In genomic region chr1:244810221-244810620, GRCh38 we compare ENCODE assay signal across 29 cellular contexts.
"Had no signal": no experiment of that assay in that cellular context is flagged by ENCODE, and none has a peak within 500 bp of the region (broad histone marks: within the 10 kb centered on the region; RNA-seq: fewer than 3 reads in every experiment).

No MANE protein-coding gene starts in this region.

- H3K9ac ChIP-seq: neural progenitor cell had no signal

- H3K4me1 Mint-ChIP-seq: immature natural killer cell, nephron had no signal

- DNase-seq: cerebellar nuclear complex; effector CD8-positive, alpha-beta T cell; erythroblast; esophagus squamous epithelium; foreskin melanocyte; hypothalamus; immature natural killer cell; kidney glomerular epithelial cell; left colon; left ventricle myocardium inferior; lower lobe of right lung; midbrain; naive thymus-derived CD4-positive, alpha-beta T cell; nucleus accumbens; stimulated activated CD4-positive, alpha-beta T cell treated with anti-CD3 and anti-CD28 coated beads, Interleukin-2, amount 100 ng/mL, for 24 hours; stimulated activated CD4-positive, alpha-beta T cell treated with anti-CD3 and anti-CD28 coated beads, Interleukin-4, amount 100 ng/mL, for 24 hours; stimulated activated naive CD8-positive, alpha-beta T cell treated with anti-CD3 and anti-CD28 coated beads, Interleukin-15, Interleukin-2, amounts not matched to agents 100 U/mL and 50 U/mL, for 24 hours; substantia nigra; testis had no signal

- H3K4me1 ChIP-seq: esophagus squamous epithelium, left ventricle myocardium inferior, lower lobe of right lung, neural progenitor cell, prostate gland, right atrium auricular region, testis, tibial artery had no signal

- H3K27me3 ChIP-seq: neural progenitor cell, right atrium auricular region, testis, tibial artery had no signal

- FAIRE-seq: colon had no signal

- H3K9me3 ChIP-seq: esophagus squamous epithelium, left ventricle myocardium inferior, lower lobe of right lung, prostate gland, right atrium auricular region, testis, tibial artery had no signal

- H3K36me3 Mint-ChIP-seq: neural progenitor cell; stimulated activated memory B cell treated with anti-CD40 and anti-IgM and Interleukin-4, amounts not matched to agents 10 μg/mL and 1 μg/mL and 100 μg/mL, for 72 hours; type B pancreatic cell had no signal

- H3K4me2 ChIP-seq: neural progenitor cell, smooth muscle cell had no signal

- H3K27me3 Mint-ChIP-seq: stimulated activated memory B cell treated with anti-CD40 and anti-IgM and Interleukin-4, amounts not matched to agents 10 μg/mL and 1 μg/mL and 100 μg/mL, for 72 hours had no signal

- H3K27ac Mint-ChIP-seq: immature natural killer cell, nephron, neural progenitor cell, type B pancreatic cell had no signal

- H3K27ac ChIP-seq: esophagus squamous epithelium, left ventricle myocardium inferior, lower lobe of right lung, neural progenitor cell, prostate gland, right atrium auricular region, testis, tibial artery had no signal

- H3K36me3 ChIP-seq: esophagus squamous epithelium, left ventricle myocardium inferior, lower lobe of right lung, neural progenitor cell, prostate gland, right atrium auricular region, tibial artery had no signal

- H3K4me3 ChIP-seq: esophagus squamous epithelium, left ventricle myocardium inferior, lower lobe of right lung, neural progenitor cell, prostate gland, right atrium auricular region, smooth muscle cell, testis, tibial artery had no signal

- ATAC-seq: left colon; lower lobe of right lung; naive thymus-derived CD4-positive, alpha-beta T cell; sciatic nerve; stimulated activated memory B cell treated with anti-CD40 and anti-IgM and Interleukin-4, amounts not matched to agents 10 μg/mL and 1 μg/mL and 100 μg/mL, for 72 hours; stimulated activated naive CD8-positive, alpha-beta T cell treated with anti-CD3 and anti-CD28 coated beads, Interleukin-15, Interleukin-2, amounts not matched to agents 100 U/mL and 50 U/mL, for 24 hours had no signal

- H3K9me3 Mint-ChIP-seq: immature natural killer cell; nephron; neural progenitor cell; stimulated activated memory B cell treated with anti-CD40 and anti-IgM and Interleukin-4, amounts not matched to agents 10 μg/mL and 1 μg/mL and 100 μg/mL, for 72 hours; type B pancreatic cell had no signal

- H2AFZ ChIP-seq: neural progenitor cell had no signal

- H3K4me3 Mint-ChIP-seq: immature natural killer cell; naive thymus-derived CD4-positive, alpha-beta T cell; nephron; neural progenitor cell; stimulated activated memory B cell treated with anti-CD40 and anti-IgM and Interleukin-4, amounts not matched to agents 10 μg/mL and 1 μg/mL and 100 μg/mL, for 72 hours; type B pancreatic cell had no signal
